In genomic region chr11:65429069-65429681, GRCh38 we compare ENCODE assay signal across 1 cellular context.
TF ChIP-seq lines count a peak whose summit lies in the region.

No MANE protein-coding gene starts in this region.

TF ChIP-seq in K562, 482 proteins besides CTCF, POLR2A, EP300 and RAD21 (continued from another document and continues in another):
- TF ChIP-seq ZBTB40 (IDR thresholded peaks at IDR 0.05) = no peak
- TF ChIP-seq ZBTB40 (CRISPR knock-in tag; IDR thresholded peaks at IDR 0.05) = no peak
- TF ChIP-seq BMI1 (IDR thresholded peaks at IDR 0.05; ENCODE audit: low read length) = no peak
- no peak for TF ChIP-seq RNF2 (IDR thresholded peaks at IDR 0.05)
- no peak for TF ChIP-seq CBFB (CRISPR knock-in tag; IDR thresholded peaks at IDR 0.05)
- no peak for TF ChIP-seq CHAMP1 (IDR thresholded peaks at IDR 0.05)
- TF ChIP-seq BCL6 (CRISPR knock-in tag; IDR thresholded peaks at IDR 0.05) = no peak
- TF ChIP-seq MIER1 (IDR thresholded peaks at IDR 0.05; ENCODE audit: low read depth) = 0 out of 2 replicates have a peak, but pooled peaks have one; percentile 35
- TF ChIP-seq RBM14 (IDR thresholded peaks at IDR 0.05; ENCODE audit: borderline replicate concordance, insufficient read depth, low read depth, low read length) = no peak
- TF ChIP-seq CSDE1 (IDR thresholded peaks at IDR 0.05) = no peak
- no peak for TF ChIP-seq ZNF584 (CRISPR knock-in tag; IDR thresholded peaks at IDR 0.05; ENCODE audit: low read depth)
- TF ChIP-seq SAFB2 (IDR thresholded peaks at IDR 0.05; ENCODE audit: borderline replicate concordance, low read depth, low read length, severe bottlenecking) = no peak
- TF ChIP-seq TAF1 (IDR thresholded peaks at IDR 0.05; ENCODE audit: control insufficient read depth, extremely low read depth, insufficient read depth, low read length, severe bottlenecking) = no peak
- TF ChIP-seq DLX4 (CRISPR knock-in tag; IDR thresholded peaks at IDR 0.05) = no peak
- TF ChIP-seq STAT6 (CRISPR knock-in tag; IDR thresholded peaks at IDR 0.05) = no peak
- no peak for TF ChIP-seq TFAP4 (CRISPR knock-in tag; IDR thresholded peaks at IDR 0.05; ENCODE audit: borderline replicate concordance)
- no peak for TF ChIP-seq FOSL1 (tag; conservative IDR thresholded peaks at IDR 0.05)
- peak; percentile 49 for TF ChIP-seq ARID1B (IDR thresholded peaks at IDR 0.05)
- TF ChIP-seq TCFL5 (CRISPR knock-in tag; conservative IDR thresholded peaks at IDR 0.05) = no peak
- no peak for TF ChIP-seq E2F5 (CRISPR knock-in tag; IDR thresholded peaks at IDR 0.05)
- TF ChIP-seq FOXP4 (CRISPR knock-in tag; IDR thresholded peaks at IDR 0.05; ENCODE audit: borderline replicate concordance) = no peak
- no peak for TF ChIP-seq XRCC3 (IDR thresholded peaks at IDR 0.05)
- TF ChIP-seq ZNF780A (CRISPR knock-in tag; IDR thresholded peaks at IDR 0.05) = no peak
- TF ChIP-seq MXD1 (CRISPR knock-in tag; IDR thresholded peaks at IDR 0.05; ENCODE audit: borderline replicate concordance, poor library complexity, severe bottlenecking) = no peak
- TF ChIP-seq ATF4 (CRISPR knock-in tag; IDR thresholded peaks at IDR 0.05) = no peak
- TF ChIP-seq HNRNPLL (IDR thresholded peaks at IDR 0.05; ENCODE audit: low read depth, low read length, poor library complexity, severe bottlenecking) = no peak
- no peak for TF ChIP-seq XRCC5 (IDR thresholded peaks at IDR 0.05; ENCODE audit: low read depth, low read length)
- TF ChIP-seq RBM39 (optimal IDR thresholded peaks at IDR 0.05; ENCODE audit: low read depth, low read length) = no peak
- TF ChIP-seq ZNF707 (CRISPR knock-in tag; conservative IDR thresholded peaks at IDR 0.05) = no peak
- TF ChIP-seq E2F4 (CRISPR knock-in tag; IDR thresholded peaks at IDR 0.05; ENCODE audit: low read depth) = no peak
- TF ChIP-seq TEAD2 (tag; IDR thresholded peaks at IDR 0.05) = no peak
